ENCODE assay signal across 14 cellular contexts in the genomic region with DNA sequence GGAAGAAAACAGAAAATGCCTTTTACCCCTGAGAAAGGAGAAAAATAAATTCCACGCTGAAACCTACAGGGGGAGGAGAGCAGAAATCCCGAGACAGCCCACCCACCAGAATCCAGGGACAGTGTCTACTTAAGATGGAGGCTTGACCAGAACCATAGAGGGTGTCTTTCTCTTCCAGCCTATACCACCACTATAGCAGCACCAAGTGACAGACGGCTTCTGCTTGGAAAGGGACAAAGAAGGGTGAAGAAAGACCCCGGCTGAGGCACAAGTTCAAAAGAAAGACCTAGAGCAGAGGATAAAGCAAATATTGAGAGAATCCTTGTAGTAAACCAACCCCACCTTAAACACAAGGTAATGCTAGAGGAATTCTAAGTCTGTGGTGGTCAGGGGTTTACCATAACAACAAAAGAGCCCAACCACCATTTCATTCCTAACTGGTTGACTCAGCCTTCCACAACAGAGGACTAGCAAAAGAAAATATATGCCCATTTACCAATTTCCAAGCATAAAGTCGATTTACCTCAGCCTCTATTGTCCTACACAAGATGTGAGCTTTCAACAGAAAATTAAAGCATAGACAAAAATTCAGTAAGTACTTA.
A peak's percentile ranks its signal among the peaks of the same experiment; 100 is the strongest.
DNase-seq lines count a peak whose midpoint lies in the region; ATAC-seq, FAIRE-seq and TF ChIP-seq lines count a peak whose summit lies in the region.
"Had no signal": no experiment of that assay in that cellular context is flagged by ENCODE, and none has a peak within 500 bp of the region (broad histone marks: within the 10 kb centered on the region; RNA-seq: fewer than 3 reads in every experiment).

No MANE protein-coding gene starts in this region.

- H3K79me2 ChIP-seq in astrocyte (ENCODE audit: insufficient read depth, low read length) (no peaks in the 10 kb centered on the region), smooth muscle cell (ENCODE audit: low read depth) (no peaks in the 10 kb centered on the region)

- H3K27ac Mint-ChIP-seq in astrocyte (ENCODE audit: unreplicated experiment), result peak overlapping the region; percentile 100
- H3K27ac Mint-ChIP-seq: activated CD8-positive, alpha-beta memory T cell treated with anti-CD3 and anti-CD28 coated beads, Interleukin-2, amount 10 ng/mL, durations not matched to agents 7 days and 5 days had no signal

- no peaks in the 10 kb centered on the region for H3K27me3 Mint-ChIP-seq in astrocyte (ENCODE audit: low read depth, unreplicated experiment)
- H3K27me3 Mint-ChIP-seq: activated CD8-positive, alpha-beta memory T cell treated with anti-CD3 and anti-CD28 coated beads, Interleukin-2, amount 10 ng/mL, durations not matched to agents 7 days and 5 days had no signal

- peak overlapping the region; percentile 96 for H3K27ac ChIP-seq in astrocyte (ENCODE audit: low read depth, low read length)
- peak overlapping the region; percentile 87 for H3K27ac ChIP-seq in smooth muscle cell (ENCODE audit: low read depth)
- H3K27ac ChIP-seq: 22Rv1 had no signal

- H3K4me2 ChIP-seq in astrocyte (ENCODE audit: low read length) (peak overlapping the region; percentile 84), smooth muscle cell (peak overlapping the region; percentile 44)

- H3K9ac ChIP-seq in astrocyte (ENCODE audit: low read length) (peak overlapping the region; percentile 78), smooth muscle cell (ENCODE audit: low read depth) (peak overlapping the region; percentile 52)

- H3F3A ChIP-seq in smooth muscle cell (ENCODE audit: low read depth), result no peaks in the 10 kb centered on the region

- FAIRE-seq in astrocyte (lab: Jason Lieb, UNC), result no peak

- no peak overlapping the region for H3K4me3 Mint-ChIP-seq in astrocyte (ENCODE audit: unreplicated experiment)
- H3K4me3 Mint-ChIP-seq: activated CD8-positive, alpha-beta memory T cell treated with anti-CD3 and anti-CD28 coated beads, Interleukin-2, amount 10 ng/mL, durations not matched to agents 7 days and 5 days had no signal

- H3K9me3 Mint-ChIP-seq in astrocyte (ENCODE audit: unreplicated experiment), result no peaks in the 10 kb centered on the region

- DNase-seq in DMS153 (lab: John Stamatoyannopoulos, UW) (peak; percentile 40), DMS153 treated with DMSO at 0.1 percent for 48 hours (lab: John Stamatoyannopoulos, UW; ENCODE audit: unreplicated experiment) (no peak), astrocyte (ENCODE audit: low read depth) (peak; percentile 99), iPS DF 4.7 (ENCODE audit: extremely low read depth, low spot score) (peak; percentile 87), smooth muscle cell (lab: John Stamatoyannopoulos, UW; ENCODE audit: unreplicated experiment) (no peak), NOMO-1 treated with DMSO at 0.1 percent for 48 hours (lab: John Stamatoyannopoulos, UW; ENCODE audit: unreplicated experiment) (no peak)
- no peak for DNase-seq in activated naive CD4-positive, alpha-beta T cell (lab: John Stamatoyannopoulos, UW)
- DNase-seq: activated CD8-positive, alpha-beta memory T cell treated with anti-CD3 and anti-CD28 coated beads, Interleukin-2, amount 10 ng/mL, durations not matched to agents 7 days and 5 days; aorta; NCI-H1694 treated with DMSO at 0.1 percent for 48 hours; right cardiac atrium; T-helper 9 cell had no signal

- peak overlapping the region; percentile 68 for H2AFZ ChIP-seq in astrocyte (ENCODE audit: low read depth, low read length)
- no peak overlapping the region for H2AFZ ChIP-seq in smooth muscle cell (ENCODE audit: low read depth)

- no peaks in the 10 kb centered on the region for H3K36me3 Mint-ChIP-seq in astrocyte (ENCODE audit: low read depth, unreplicated experiment)
- H3K36me3 Mint-ChIP-seq: activated CD8-positive, alpha-beta memory T cell treated with anti-CD3 and anti-CD28 coated beads, Interleukin-2, amount 10 ng/mL, durations not matched to agents 7 days and 5 days had no signal

- H3K27me3 ChIP-seq in astrocyte (ENCODE audit: insufficient read depth, low read length), result no peaks in the 10 kb centered on the region
- no peaks in the 10 kb centered on the region for H3K27me3 ChIP-seq in smooth muscle cell (ENCODE audit: low read depth)

- H3K36me3 ChIP-seq in astrocyte (ENCODE audit: insufficient read depth, low read length) (no peaks in the 10 kb centered on the region), smooth muscle cell (ENCODE audit: low read depth) (no peaks in the 10 kb centered on the region)

- 17% methylated on average over 5 of the region's 5 CpGs for whole genome bisulfite sequencing in smooth muscle cell (ENCODE audit: low lambda C conversion rate)

- H4K20me1 ChIP-seq in astrocyte (ENCODE audit: insufficient read depth, low read length) (no peaks in the 10 kb centered on the region), smooth muscle cell (ENCODE audit: low read depth) (no peaks in the 10 kb centered on the region)

- H3K4me1 ChIP-seq in astrocyte (ENCODE audit: insufficient read depth, low read length) (peaks cover 15% of the 10 kb centered on the region), smooth muscle cell (ENCODE audit: low read depth) (peaks cover 7% of the 10 kb centered on the region)

- H3K9me3 ChIP-seq in astrocyte (ENCODE audit: insufficient read depth, low read depth, low read length), result no peaks in the 10 kb centered on the region
- H3K9me3 ChIP-seq in smooth muscle cell (replicated peaks; ENCODE audit: low read depth), result no peaks in the 10 kb centered on the region

- no peak for ATAC-seq in HG02678 (IDR thresholded peaks at IDR 0.05; ENCODE audit: unreplicated experiment)
- ATAC-seq: activated CD8-positive, alpha-beta memory T cell treated with anti-CD3 and anti-CD28 coated beads, Interleukin-2, amount 10 ng/mL, durations not matched to agents 7 days and 5 days; right cardiac atrium had no signal

- H3K4me1 Mint-ChIP-seq in astrocyte (ENCODE audit: low read depth, unreplicated experiment), result peaks cover 30% of the 10 kb centered on the region
- H3K4me1 Mint-ChIP-seq: activated CD8-positive, alpha-beta memory T cell treated with anti-CD3 and anti-CD28 coated beads, Interleukin-2, amount 10 ng/mL, durations not matched to agents 7 days and 5 days had no signal

- TF ChIP-seq CTCF in astrocyte (IDR thresholded peaks at IDR 0.05; ENCODE audit: insufficient read depth, low read depth, low read length) (no peak), smooth muscle cell (IDR thresholded peaks at IDR 0.05; ENCODE audit: borderline replicate concordance, insufficient read depth, poor library complexity, severe bottlenecking) (no peak)

- peak overlapping the region; percentile 34 for H3K4me3 ChIP-seq in astrocyte (ENCODE audit: insufficient read depth, low read depth, low read length)
- no peak overlapping the region for H3K4me3 ChIP-seq in smooth muscle cell

Comparison
In these comparisons a context has a peak if more than half of its experiments do, and no peak if none do; other contexts are left out.
1. DNase-seq: peak in DMS153 (single experiment), astrocyte (single experiment) and iPS DF 4.7 (single experiment); none in DMS153 treated with DMSO at 0.1 percent for 48 hours (single experiment), smooth muscle cell (single experiment), NOMO-1 treated with DMSO at 0.1 percent for 48 hours (single experiment) and activated naive CD4-positive, alpha-beta T cell (0 of 4).